ENCODE assay signal across 23 cellular contexts in genomic region chr4:182288534-182288933, GRCh38. TPM values are rescaled to one million over a fixed set of nuclear protein-coding genes. Genes with fewer than 3 reads are reported as not detected.
"Had no signal": no experiment of that assay in that cellular context is flagged by ENCODE, and none has a peak within 500 bp of the region (broad histone marks: within the 10 kb centered on the region; RNA-seq: fewer than 3 reads in every experiment).

No MANE protein-coding gene starts in this region.

- ATAC-seq: activated T-helper 17 cell treated with anti-CD3 and anti-CD28 coated beads, Interleukin-2, amount 50 U/mL, for 72 hours; K562; WTC11 had no signal

- H3K4me3 ChIP-seq: K562, PC-9, SJCRH30 had no signal

- H3K4me2 ChIP-seq: PC-9, SK-N-SH had no signal

- H3K4me1 ChIP-seq: SJCRH30 had no signal

- H3K27ac ChIP-seq: PC-9, SJCRH30 had no signal

- H3K36me3 ChIP-seq: SJCRH30 had no signal

- H3K9me3 ChIP-seq: SJCRH30, SK-N-SH had no signal

- H3K27me3 ChIP-seq: SJCRH30 had no signal

- H3K9ac ChIP-seq: SK-N-SH had no signal

- H3K9me2 ChIP-seq: SK-N-SH had no signal

- DNase-seq: activated CD4-positive, alpha-beta T cell treated with anti-CD3 and anti-CD28 coated beads for 48 hours; activated CD4-positive, alpha-beta T cell treated with anti-CD3 and anti-CD28 coated beads, Interleukin-2, amount 50 U/mL, for 4 hours; activated CD4-positive, CD25-positive, alpha-beta regulatory T cell treated with anti-CD3 and anti-CD28 coated beads, Interleukin-2, amount 50 U/mL, for 72 hours; activated CD8-positive, alpha-beta memory T cell treated with anti-CD3 and anti-CD28 coated beads for 24 hours; activated gamma-delta T cell; activated naive CD4-positive, alpha-beta T cell treated with anti-CD3 and anti-CD28 coated beads for 36 hours; activated T-cell treated with anti-CD3 and anti-CD28 coated beads, Interleukin-2, amount 50 U/mL, for 48 hours; amygdala; Karpas-422; NCI-H1048; NCI-H146; NCI-H187 treated with DMSO at 0.1 percent for 48 hours; NCI-H2171 treated with DMSO at 0.1 percent for 48 hours; NCI-H345; NCI-H510A; NCI-H526 treated with DMSO at 0.1 percent for 48 hours; NCI-H82; PC-9; SJCRH30; SK-N-SH had no signal

- H2AFZ ChIP-seq: PC-9 had no signal

RNA-seq across cellular contexts. Expression of gene TENM3, which starts 45.3 kb away (rescaled TPM):
- total RNA-seq: activated naive CD4-positive, alpha-beta T cell treated with anti-CD3 and anti-CD28 coated beads for 36 hours; activated T-helper 17 cell treated with anti-CD3 and anti-CD28 coated beads, Interleukin-2, amount 50 U/mL, for 72 hours; PC-9 had no signal
